In the genomic region with DNA sequence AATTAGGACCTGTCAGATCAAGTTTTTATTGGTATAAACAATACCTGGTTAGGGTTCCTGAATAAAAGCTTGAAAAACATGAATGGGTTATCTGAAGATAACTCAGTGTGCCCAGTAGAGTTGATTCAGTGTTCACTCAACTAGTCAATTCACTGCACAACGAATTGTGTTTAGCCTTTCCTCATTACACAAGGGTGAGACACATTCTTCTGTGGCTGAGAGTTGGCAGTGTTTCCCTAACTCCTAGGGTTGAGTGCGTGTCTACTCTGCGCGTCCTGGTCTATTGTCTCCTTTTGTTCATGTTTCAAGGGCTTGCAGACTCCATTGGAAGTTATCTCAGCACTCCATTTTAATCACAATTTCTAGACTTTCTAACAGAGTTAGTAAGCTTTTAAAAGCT, we compare ENCODE assay signal across 14 cellular contexts. TPM values are rescaled to one million over a fixed set of nuclear protein-coding genes. Genes with fewer than 3 reads are reported as not detected.
DNase-seq lines count a peak whose midpoint lies in the region; FAIRE-seq and TF ChIP-seq lines count a peak whose summit lies in the region.
"Had no signal": no experiment of that assay in that cellular context is flagged by ENCODE, and none has a peak within 500 bp of the region (broad histone marks: within the 10 kb centered on the region; RNA-seq: fewer than 3 reads in every experiment).

No MANE protein-coding gene starts in this region.

- intact Hi-C loops in thyroid gland (cut with DNase I) = no loop called here

- FAIRE-seq in TTC549 (lab: Jason Lieb, UNC) = peak; percentile 37
- FAIRE-seq: G401.6, islet of Langerhans had no signal

- no peaks in the 10 kb centered on the region for H3K9me3 ChIP-seq in thyroid gland

- peak; percentile 45 for DNase-seq in HCEC 1CT
- peak; percentile 98 for DNase-seq in fibroblast of the aortic adventitia (ENCODE audit: low read depth)
- peak; percentile 54 to 56 for DNase-seq in thyroid gland
- DNase-seq in germinal center (ENCODE audit: low spot score) = no peak
- DNase-seq in HUDEP-2 (lab: John Stamatoyannopoulos, UW; ENCODE audit: unreplicated experiment in 76 of 76) = no peak
- DNase-seq in NCI-H1930 (lab: John Stamatoyannopoulos, UW) = no peak
- DNase-seq: activated effector memory CD4-positive, alpha-beta T cell treated with anti-CD3 and anti-CD28 coated beads, Interleukin-2, amount 50 U/mL, for 16 hours; CD8-positive, alpha-beta memory T cell; glutamatergic neuron; NCI-H1048; NCI-H446 had no signal

- H3K4me1 ChIP-seq in thyroid gland = no peaks in the 10 kb centered on the region

- no peaks in the 10 kb centered on the region for H3K36me3 ChIP-seq in thyroid gland

- no peak overlapping the region for H3K27ac ChIP-seq in thyroid gland

- TF ChIP-seq POLR2A in thyroid gland (IDR thresholded peaks at IDR 0.05) = no peak

- 29 to 47% methylated on average over 4 of the region's 4 CpGs for WGBS in thyroid gland, 2 donors

- no peaks in the 10 kb centered on the region for H3K27me3 ChIP-seq in thyroid gland

- no peak for TF ChIP-seq CTCF in fibroblast of the aortic adventitia (IDR thresholded peaks at IDR 0.05; ENCODE audit: insufficient read depth, low read length)
- no peak for TF ChIP-seq CTCF in thyroid gland (IDR thresholded peaks at IDR 0.05)

- H3K4me3 ChIP-seq in fibroblast of the aortic adventitia (ENCODE audit: low read depth, low read length) = no peak overlapping the region
- no peak overlapping the region for H3K4me3 ChIP-seq in thyroid gland (replicated peaks in 1 of 3)

RNA-seq across cellular contexts. Expression of a gene that starts 32.8 kb away (rescaled TPM):
- total RNA-seq in fibroblast of the aortic adventitia (ENCODE audit: low replicate concordance) = 0.36 TPM in 1 of 2 replicates, not detected in the other
- total RNA-seq in thyroid gland = 1 to 10 TPM; 1.9 to 6.5 (median 4.0) TPM
- total RNA-seq: CD8-positive, alpha-beta memory T cell had no signal

Comparison
In these comparisons a context has a peak if more than half of its experiments do, and no peak if none do; other contexts are left out.
1. DNase-seq: peak in HCEC 1CT (single experiment), fibroblast of the aortic adventitia (single experiment) and thyroid gland (2 of 2); none in germinal center (single experiment), HUDEP-2 (0 of 76) and NCI-H1930 (0 of 2).